ENCODE assay signal across 8 cellular contexts in the genomic region with DNA sequence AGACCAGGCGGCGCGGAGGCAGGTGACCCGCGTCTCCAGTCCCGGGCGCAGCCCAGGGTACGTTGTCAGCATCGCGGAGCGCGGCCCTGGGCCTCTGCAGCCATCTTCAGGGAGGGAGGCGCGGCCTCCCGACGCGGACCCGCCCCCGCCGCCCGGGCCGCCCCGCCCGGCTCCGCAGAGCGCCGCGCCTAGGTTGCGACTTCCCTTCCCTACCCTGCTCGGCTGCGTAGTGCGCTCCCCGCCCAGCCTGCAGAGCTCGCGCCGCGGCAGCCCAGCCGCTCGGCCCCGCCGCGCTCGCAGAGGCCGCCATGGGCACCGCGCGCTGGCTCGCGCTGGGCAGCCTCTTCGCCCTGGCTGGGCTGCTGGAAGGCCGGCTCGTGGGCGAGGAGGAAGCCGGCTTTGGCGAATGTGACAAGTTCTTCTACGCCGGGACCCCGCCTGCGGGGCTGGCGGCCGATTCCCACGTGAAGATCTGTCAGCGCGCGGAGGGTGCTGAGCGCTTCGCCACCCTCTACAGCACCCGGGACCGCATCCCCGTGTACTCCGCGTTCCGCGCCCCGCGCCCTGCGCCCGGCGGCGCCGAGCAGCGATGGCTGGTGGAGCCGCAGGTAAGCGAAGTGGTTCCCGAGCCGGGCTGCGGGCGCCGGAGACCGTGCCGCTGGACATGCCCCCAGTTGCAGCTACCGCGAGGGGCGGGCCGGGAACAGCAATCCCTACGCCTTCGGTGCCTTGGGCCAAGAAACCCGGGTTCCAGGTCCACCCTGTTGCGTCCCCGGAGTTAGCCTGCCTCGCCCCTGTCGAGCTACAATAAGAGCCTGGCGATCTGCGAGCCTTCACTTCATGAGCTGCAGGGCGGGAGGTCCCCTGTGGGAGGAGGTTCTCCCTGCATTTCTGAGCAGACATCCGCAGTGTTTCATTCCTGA. TPM values are rescaled to one million over a fixed set of nuclear protein-coding genes. Genes with fewer than 3 reads are reported as not detected.
DNase-seq lines count a peak whose midpoint lies in the region; ATAC-seq, FAIRE-seq and TF ChIP-seq lines count a peak whose summit lies in the region.

ENDOD1 (plus strand) TSS at position 227 of the 923 bp plus-strand sequence; CDS start at position 309, 82 bp downstream.

- no peaks in the 10 kb centered on the region for H3K36me3 ChIP-seq in H7 (replicated peaks; ENCODE audit: control insufficient read depth, insufficient read depth, low read length)
- H3K36me3 ChIP-seq in left ventricle myocardium inferior: no peaks in the 10 kb centered on the region
- H3K36me3 ChIP-seq in psoas muscle (ENCODE audit: insufficient read depth in 1 of 2, low read depth in 1 of 2): no peaks in the 10 kb centered on the region

- TF ChIP-seq CTCF in left ventricle myocardium inferior (IDR thresholded peaks at IDR 0.05; ENCODE audit: borderline replicate concordance) (no peak), psoas muscle (IDR thresholded peaks at IDR 0.05) (no peak)

- H3K4me1 ChIP-seq in left ventricle myocardium inferior: peaks cover 51% of the 10 kb centered on the region
- H3K4me1 ChIP-seq in psoas muscle: peaks cover 49% of the 10 kb centered on the region

- DNase-seq in H7 (peak; percentile 94), M059J (ENCODE audit: low read depth) (peak; percentile 71), T follicular helper cell (ENCODE audit: low read depth) (peak; percentile 74), amniotic epithelial cell (ENCODE audit: low read depth) (peak; percentile 77), left ventricle myocardium inferior (peak; percentile 83), psoas muscle (peak; percentile 86 to 92), urothelium cell line (ENCODE audit: low spot score) (peak; percentile 93)

- H3K4me3 ChIP-seq in GM08714 (ENCODE audit: low read length): peak within 1 kb of the TSS; percentile 84
- peak within 1 kb of the TSS; percentile 78 for H3K4me3 ChIP-seq in H7 (ENCODE audit: insufficient read depth, low read depth, low read length)
- peak within 1 kb of the TSS; percentile 78 for H3K4me3 ChIP-seq in left ventricle myocardium inferior
- H3K4me3 ChIP-seq in psoas muscle: peak within 1 kb of the TSS; percentile 78

- H3K27me3 ChIP-seq in H7 (ENCODE audit: control insufficient read depth, insufficient read depth, low read length) (peaks cover 32% of the 10 kb centered on the region), left ventricle myocardium inferior (ENCODE audit: low read depth) (no peaks in the 10 kb centered on the region), psoas muscle (ENCODE audit: insufficient read depth in 3 of 3, low read length in 2 of 3) (no peaks in the 10 kb centered on the region)

- H3K27ac ChIP-seq in left ventricle myocardium inferior (replicated peaks) (peak within 1 kb of the TSS; percentile 92), psoas muscle (peak within 1 kb of the TSS; percentile 90)

- H3K9me3 ChIP-seq in left ventricle myocardium inferior (replicated peaks) (no peaks in the 10 kb centered on the region), psoas muscle (no peaks in the 10 kb centered on the region)

- intact Hi-C loops in left ventricle myocardium inferior (cut with micrococcal nuclease): loop anchor here (10.0 kb wide), 1 partner anchor 55 kb away; no protein-coding TSS in a partner anchor
- intact Hi-C loops in psoas muscle (cut with DNase I): loop anchor here in 1 of 2 donors (2.0 kb wide), 1 partner anchor 15 kb away; no protein-coding TSS in a partner anchor

- no peak for FAIRE-seq in urothelium cell line (lab: Jason Lieb, UNC)

- 0 to 1% (median 0%) methylated on average over 76 to 106 of the region's 106 CpGs for WGBS in psoas muscle, 3 donors

- peak; percentile 92 to 95 (median 94) for ATAC-seq in psoas muscle

RNA-seq across cellular contexts. Expression of gene ENDOD1, which starts in this region (rescaled TPM):
- total RNA-seq in H7 (2014; rRNA removed; shearing (Covaris generic)): 3.6 and 6.2 TPM in 2 replicates
- 12.5 and 19.0 TPM in 2 replicates for total RNA-seq in M059J (2014; rRNA removed; shearing (Covaris generic))
- total RNA-seq in left ventricle myocardium inferior (11.3 TPM), psoas muscle (10 to 100 TPM; 29.0 to 55.3 (median 41.3) TPM)
- 10 to 100 TPM in 2 of 3 donors, 1 to 10 TPM in 1; 9.8 to 22.5 (median 20.1) TPM for polyA plus RNA-seq in psoas muscle

Comparison
In these comparisons a context has a peak if more than half of its experiments do, and no peak if none do; other contexts are left out.
1. Peak in every context shown above with its lines: DNase-seq, ATAC-seq, H3K4me3 ChIP-seq and H3K27ac ChIP-seq.